ENCODE assay signal across 23 cellular contexts in the genomic region with DNA sequence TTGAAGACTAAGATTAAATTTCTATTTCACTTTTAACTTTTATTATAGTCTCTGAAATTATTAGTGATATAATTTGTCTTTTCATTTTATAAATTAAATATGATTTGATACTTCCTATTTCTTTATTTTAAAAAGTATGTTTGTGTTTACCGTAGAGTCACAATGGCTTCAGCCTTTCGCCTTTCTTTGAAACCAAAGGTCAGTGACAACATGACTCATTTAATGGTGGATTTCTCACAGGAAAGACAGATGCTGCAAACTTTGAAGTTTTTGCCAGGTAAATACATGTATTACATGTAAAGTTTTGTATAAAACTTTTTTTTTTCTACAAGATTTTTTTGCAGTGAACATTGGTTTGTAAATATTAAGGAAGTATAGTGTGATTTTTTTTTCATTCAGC.
"Had no signal": no experiment of that assay in that cellular context is flagged by ENCODE, and none has a peak within 500 bp of the region (broad histone marks: within the 10 kb centered on the region; RNA-seq: fewer than 3 reads in every experiment).

No MANE protein-coding gene starts in this region.

- DNase-seq: effector CD4-positive, alpha-beta T cell; endodermal cell; foreskin melanocyte; heart left ventricle; islet precursor cell; left cardiac atrium; left ventricle myocardium superior; mesenchymal stem cell; midbrain; naive B cell; occipital lobe; sigmoid colon; stimulated activated CD4-positive, alpha-beta T cell treated with anti-CD3 and anti-CD28 coated beads, Interleukin-12 subunit alpha, Interleukin-12 subunit beta, amount 100 ng/mL, for 4 hours; stimulated activated naive CD4-positive, alpha-beta T cell; stomach; substantia nigra; transverse colon had no signal

- H3K79me2 ChIP-seq: parathyroid adenoma had no signal

- H2AFZ ChIP-seq: parathyroid adenoma had no signal

- ATAC-seq: heart left ventricle, left cardiac atrium, left ventricle myocardium superior had no signal

- H3K27ac ChIP-seq: coronary artery, heart left ventricle, parathyroid adenoma, prostate gland, sigmoid colon, skin epidermis, stomach, thoracic aorta, transverse colon had no signal

- H3K36me3 ChIP-seq: prostate gland, thoracic aorta, transverse colon had no signal

- H3K4me3 ChIP-seq: coronary artery, heart left ventricle, lung, prostate gland, sigmoid colon, skin epidermis, stomach, thoracic aorta, transverse colon had no signal

- H3K9me3 ChIP-seq: heart left ventricle, prostate gland, sigmoid colon, stomach, thoracic aorta, transverse colon had no signal

- H3K27me3 ChIP-seq: heart left ventricle, sigmoid colon, stomach, transverse colon had no signal

- H3K4me1 ChIP-seq: heart left ventricle, parathyroid adenoma, prostate gland, sigmoid colon, stomach, transverse colon had no signal
